Comparison of ENCODE assay signal across 28 cellular contexts in the genomic region with DNA sequence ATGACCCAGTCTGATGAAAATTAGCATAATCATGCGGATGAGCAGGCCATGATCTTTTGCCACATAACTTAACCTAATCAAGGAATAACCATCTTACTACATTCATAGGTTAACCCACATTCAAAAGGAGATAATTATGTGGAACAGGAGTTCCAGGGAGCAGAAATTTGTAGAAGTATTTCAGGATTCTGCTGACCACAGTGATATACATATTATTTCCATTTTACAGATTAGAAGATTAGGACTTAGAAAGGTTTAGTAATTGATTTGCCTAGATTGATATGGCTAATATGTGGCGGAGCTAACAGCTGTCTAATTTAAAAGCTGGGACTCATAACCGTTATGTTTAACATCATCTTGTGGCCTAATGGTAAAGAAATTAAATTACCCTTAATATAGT.
"Had no signal": no experiment of that assay in that cellular context is flagged by ENCODE, and none has a peak within 500 bp of the region (broad histone marks: within the 10 kb centered on the region; RNA-seq: fewer than 3 reads in every experiment).

No MANE protein-coding gene starts in this region.

- DNase-seq: natural killer cell; occipital lobe; ovary; posterior cingulate gyrus; psoas muscle; right cardiac atrium; spleen; stimulated activated CD4-positive, alpha-beta T cell treated with anti-CD3 and anti-CD28 coated beads, Interleukin-12 subunit alpha, Interleukin-12 subunit beta, amount 100 ng/mL, for 4 hours; stimulated activated CD4-positive, alpha-beta T cell treated with anti-CD3 and anti-CD28 coated beads, Interleukin-1b, Interleukin-23, amount 100 ng/mL, for 48 hours; stimulated activated CD4-positive, alpha-beta T cell treated with anti-CD3 and anti-CD28 coated beads, Interleukin-4, amount 100 ng/mL, for 1 hour; stimulated activated CD4-positive, alpha-beta T cell treated with anti-CD3 and anti-CD28 coated beads, Interleukin-4, amount 100 ng/mL, for 4 hours; stimulated activated CD8-positive, alpha-beta memory T cell treated with anti-CD3 and anti-CD28 coated beads, Interleukin-4, amount 100 ng/mL, for 48 hours; stimulated activated naive CD4-positive, alpha-beta T cell; stimulated activated naive CD8-positive, alpha-beta T cell treated with anti-CD3 and anti-CD28 coated beads, Interleukin-15, amount 100 ng/mL, for 72 hours; stimulated activated naive CD8-positive, alpha-beta T cell treated with anti-CD3 and anti-CD28 coated beads, Interleukin-15, Interleukin-2, amounts not matched to agents 100 U/mL and 50 U/mL, for 24 hours; substantia nigra; testis; tibial artery; transverse colon; upper lobe of right lung; uterus had no signal

- H3K4me2 ChIP-seq: neural progenitor cell, smooth muscle cell had no signal

- H3K27ac ChIP-seq: neural progenitor cell, ovary, parathyroid adenoma, psoas muscle, skin epidermis, spleen, suprapubic skin, testis, tibial artery, transverse colon, upper lobe of right lung, uterus had no signal

- ATAC-seq: natural killer cell; psoas muscle; right cardiac atrium; sciatic nerve; stimulated activated memory B cell treated with anti-CD40 and anti-IgM and Interleukin-4, amounts not matched to agents 10 μg/mL and 1 μg/mL and 100 μg/mL, for 72 hours; stimulated activated naive CD8-positive, alpha-beta T cell treated with anti-CD3 and anti-CD28 coated beads, Interleukin-15, amount 100 ng/mL, for 72 hours; stimulated activated naive CD8-positive, alpha-beta T cell treated with anti-CD3 and anti-CD28 coated beads, Interleukin-15, Interleukin-2, amounts not matched to agents 100 U/mL and 50 U/mL, for 24 hours; upper lobe of right lung had no signal

- H3K4me3 ChIP-seq: neural progenitor cell, ovary, psoas muscle, skin epidermis, smooth muscle cell, spleen, suprapubic skin, testis, tibial artery, transverse colon, upper lobe of right lung, uterus had no signal

- H3K9ac ChIP-seq: neural progenitor cell, parathyroid adenoma had no signal

- H3K9me3 ChIP-seq: ovary, testis, upper lobe of right lung, uterus had no signal

- H3K36me3 ChIP-seq: neural progenitor cell, ovary, spleen, suprapubic skin, tibial artery, transverse colon, upper lobe of right lung, uterus had no signal

- H3K27me3 ChIP-seq: neural progenitor cell, ovary, spleen, suprapubic skin, testis, tibial artery, transverse colon, upper lobe of right lung, uterus had no signal

- H2AFZ ChIP-seq: neural progenitor cell, parathyroid adenoma had no signal

- H3K4me1 ChIP-seq: neural progenitor cell, parathyroid adenoma, psoas muscle, spleen, suprapubic skin, testis, tibial artery, transverse colon, upper lobe of right lung, uterus had no signal

- H3K79me2 ChIP-seq: parathyroid adenoma had no signal
